ENCODE assay signal across 8 cellular contexts in the genomic region with DNA sequence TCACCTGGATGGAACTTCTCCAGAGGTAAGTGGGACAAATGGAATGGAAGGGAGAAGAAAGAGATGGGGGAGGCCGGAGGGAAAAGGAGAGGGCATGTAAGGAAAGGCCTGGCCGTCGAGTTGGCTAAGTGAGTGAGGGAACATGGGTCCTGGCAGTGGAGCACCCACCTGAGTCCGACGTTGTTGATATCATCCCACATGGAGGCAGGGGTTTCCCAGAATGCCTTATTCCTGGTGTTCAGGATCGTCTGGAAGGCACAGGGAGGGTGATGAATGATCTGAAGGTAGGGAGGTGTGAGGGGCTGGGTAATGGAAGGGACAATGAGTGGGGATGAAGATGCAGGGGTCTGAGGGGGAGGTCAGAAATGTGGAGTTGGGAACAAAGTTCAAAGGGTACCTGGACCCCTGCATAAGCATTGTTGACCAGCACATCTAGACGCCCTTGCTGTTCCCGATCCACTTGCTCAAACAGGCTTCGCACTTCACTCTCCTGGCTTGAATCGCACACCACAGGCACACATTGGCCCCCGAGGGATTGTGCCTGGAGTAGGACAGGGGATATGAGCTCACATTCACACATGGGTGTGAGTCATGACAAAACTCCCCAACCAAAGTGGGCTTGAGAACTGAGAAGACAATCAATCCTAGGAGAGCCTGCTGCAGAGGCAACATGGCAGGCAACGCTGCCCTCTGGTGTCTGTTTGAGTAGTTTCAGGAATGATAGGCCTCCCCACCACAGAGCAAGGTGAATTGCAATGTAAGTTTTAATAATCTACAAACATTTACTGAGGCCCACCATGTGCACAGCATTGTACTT.
A peak's percentile ranks its signal among the peaks of the same experiment; 100 is the strongest.
DNase-seq lines count a peak whose midpoint lies in the region; ATAC-seq and TF ChIP-seq lines count a peak whose summit lies in the region.

No MANE protein-coding gene starts in this region.

- POLR2A ChIA-PET in HEK293T (lab: Yijun Ruan, JAX), result interaction anchor here (1.1 to 8.8 kb wide), 7 partner anchors 25 to 140 kb away, joined by 3 to 139 read pairs (median 5); partner anchors contain the start of genes CHMP4A, GMPR2, RABGGTA and TINF2

- CTCF ChIA-PET in HEK293T (lab: Yijun Ruan, JAX), result interaction anchor here (0.6 to 5.6 kb wide), 15 partner anchors 9 to 1408 kb away, joined by 3 to 69 read pairs (median 4); partner anchors contain the start of genes CIDEB, MDP1, TINF2 and TM9SF1

- no peak for ATAC-seq in HG02571 (IDR thresholded peaks at IDR 0.05; ENCODE audit: unreplicated experiment)

- DNase-seq in GM04504 (ENCODE audit: low read depth), result peak; percentile 75
- peak; percentile 75 for DNase-seq in HEK293T (ENCODE audit: extremely low spot score)
- DNase-seq in NCI-H1092 treated with DMSO at 0.1 percent for 48 hours (lab: John Stamatoyannopoulos, UW), result peak; percentile 68
- peak; percentile 52 for DNase-seq in T-helper 9 cell
- DNase-seq in astrocyte of the hippocampus (ENCODE audit: low read depth, low spot score), result peak; percentile 94
- peak; percentile 22 to 69 for DNase-seq in hippocampal formation (lab: John Stamatoyannopoulos, UW)
- peak; percentile 42 to 63 for DNase-seq in stimulated activated CD4-positive, alpha-beta T cell treated with anti-CD3 and anti-CD28 coated beads, Interleukin-12 subunit alpha, Interleukin-12 subunit beta, amount 100 ng/mL, for 24 hours (ENCODE audit: low read depth in 2 of 2)

TF ChIP-seq in HEK293T, 16 proteins besides CTCF, POLR2A, EP300 and RAD21:
- TF ChIP-seq FOXK2 (IDR thresholded peaks at IDR 0.05), result no peak
- TF ChIP-seq SP1 (IDR thresholded peaks at IDR 0.05), result no peak
- no peak for TF ChIP-seq L3MBTL2 (conservative IDR thresholded peaks at IDR 0.05)
- no peak for TF ChIP-seq HDGF (IDR thresholded peaks at IDR 0.05; ENCODE audit: borderline replicate concordance)
- TF ChIP-seq ZNF384 (IDR thresholded peaks at IDR 0.05), result no peak
